23 cellular contexts compared by ENCODE assay signal in genomic region chr11:454043-454442, GRCh38.
"Had no signal": no experiment of that assay in that cellular context is flagged by ENCODE, and none has a peak within 500 bp of the region (broad histone marks: within the 10 kb centered on the region; RNA-seq: fewer than 3 reads in every experiment).

No MANE protein-coding gene starts in this region.

- H3K36me3 Mint-ChIP-seq: activated naive CD4-positive, alpha-beta T cell treated with anti-CD3 and anti-CD28 coated beads, Interleukin-2, amount 50 U/mL, for 24 hours; natural killer cell had no signal

- H3K9me3 Mint-ChIP-seq: activated CD8-positive, alpha-beta T cell treated with anti-CD3 and anti-CD28 coated beads for 36 hours; activated naive CD4-positive, alpha-beta T cell treated with anti-CD3 and anti-CD28 coated beads, Interleukin-2, amount 50 U/mL, for 24 hours; activated naive CD8-positive, alpha-beta T cell treated with anti-CD3 and anti-CD28 coated beads, Interleukin-2, amount 50 U/mL, for 24 hours; activated T-cell treated with anti-CD3 and anti-CD28 coated beads, Interleukin-2, amount 50 U/mL, for 4 hours; activated T-helper 2 cell treated with anti-CD3 and anti-CD28 coated beads, Interferon-gamma antibody, Interleukin-2, Interleukin-4, amounts not matched to agents 10 μg/mL and 5 μg/mL and 100 μg/mL, durations not matched to agents 14 hours and 24 hours and 36 hours; central memory CD8-positive, alpha-beta T cell; natural killer cell had no signal

- ATAC-seq: activated CD8-positive, alpha-beta T cell treated with anti-CD3 and anti-CD28 coated beads for 36 hours; activated naive CD8-positive, alpha-beta T cell treated with anti-CD3 and anti-CD28 coated beads, Interleukin-2, amount 50 U/mL, for 24 hours; activated T-cell treated with anti-CD3 and anti-CD28 coated beads, Interleukin-2, amount 50 U/mL, for 4 hours; left colon; natural killer cell; right cardiac atrium had no signal

- H3K9me3 ChIP-seq: esophagus muscularis mucosa, spleen, testis, transverse colon had no signal

- DNase-seq: activated CD4-positive, alpha-beta T cell treated with anti-CD3 and anti-CD28 coated beads, Interleukin-2, amount 50 U/mL, for 1 hour; activated CD4-positive, CD25-positive, alpha-beta regulatory T cell treated with anti-CD3 and anti-CD28 coated beads, Interleukin-2, amount 50 U/mL, for 72 hours; activated CD8-positive, alpha-beta T cell treated with anti-CD3 and anti-CD28 coated beads for 36 hours; activated naive CD8-positive, alpha-beta T cell treated with anti-CD3 and anti-CD28 coated beads, Interleukin-2, amount 50 U/mL, for 24 hours; activated T-cell treated with anti-CD3 and anti-CD28 coated beads, Interleukin-2, amount 50 U/mL, for 4 hours; amygdala; dermis blood vessel endothelial cell; effector CD4-positive, alpha-beta T cell; foreskin melanocyte; left colon; midbrain; natural killer cell; stimulated activated naive CD4-positive, alpha-beta T cell treated with Interleukin-2 at 50 U/mL for 16 hours; T-helper 2 cell; testis; transverse colon had no signal

- H3K4me3 Mint-ChIP-seq: activated CD8-positive, alpha-beta T cell treated with anti-CD3 and anti-CD28 coated beads for 36 hours; activated naive CD4-positive, alpha-beta T cell treated with anti-CD3 and anti-CD28 coated beads, Interleukin-2, amount 50 U/mL, for 24 hours; activated naive CD8-positive, alpha-beta T cell treated with anti-CD3 and anti-CD28 coated beads, Interleukin-2, amount 50 U/mL, for 24 hours; activated T-cell treated with anti-CD3 and anti-CD28 coated beads, Interleukin-2, amount 50 U/mL, for 4 hours; central memory CD8-positive, alpha-beta T cell; natural killer cell had no signal

- H2AFZ ChIP-seq: hepatocyte had no signal

- H3K27me3 Mint-ChIP-seq: activated CD8-positive, alpha-beta T cell treated with anti-CD3 and anti-CD28 coated beads for 36 hours; activated naive CD4-positive, alpha-beta T cell treated with anti-CD3 and anti-CD28 coated beads, Interleukin-2, amount 50 U/mL, for 24 hours; activated naive CD8-positive, alpha-beta T cell treated with anti-CD3 and anti-CD28 coated beads, Interleukin-2, amount 50 U/mL, for 24 hours; central memory CD8-positive, alpha-beta T cell had no signal

- H3K27me3 ChIP-seq: esophagus muscularis mucosa, hepatocyte, spleen, testis, transverse colon had no signal

- H3K27ac ChIP-seq: esophagus muscularis mucosa, hepatocyte, spleen, testis, transverse colon had no signal

- H3K4me2 ChIP-seq: hepatocyte had no signal

- H3K4me3 ChIP-seq: esophagus muscularis mucosa, hepatocyte, spleen, testis, transverse colon had no signal

- H3K27ac Mint-ChIP-seq: activated CD8-positive, alpha-beta T cell treated with anti-CD3 and anti-CD28 coated beads for 36 hours; activated naive CD4-positive, alpha-beta T cell treated with anti-CD3 and anti-CD28 coated beads, Interleukin-2, amount 50 U/mL, for 24 hours; activated naive CD8-positive, alpha-beta T cell treated with anti-CD3 and anti-CD28 coated beads, Interleukin-2, amount 50 U/mL, for 24 hours; activated T-helper 2 cell treated with anti-CD3 and anti-CD28 coated beads, Interferon-gamma antibody, Interleukin-2, Interleukin-4, amounts not matched to agents 10 μg/mL and 5 μg/mL and 100 μg/mL, durations not matched to agents 14 hours and 24 hours and 36 hours; natural killer cell had no signal
